ENCODE assay signal across 8 cellular contexts in genomic region chr13:23375007-23375971, GRCh38. TPM values are rescaled to one million over a fixed set of nuclear protein-coding genes. Genes with fewer than 3 reads are reported as not detected.
A peak's percentile ranks its signal among the peaks of the same experiment; 100 is the strongest.
DNase-seq lines count a peak whose midpoint lies in the region; ATAC-seq and TF ChIP-seq lines count a peak whose summit lies in the region.

No MANE protein-coding gene starts in this region.

- peaks cover 32% of the 10 kb centered on the region; the same call in 1 of the 2 replicates for H3K36me3 ChIP-seq in Karpas-422 (ENCODE audit: insufficient read depth, low read length)

- peaks cover 61% of the 10 kb centered on the region for H3K4me1 ChIP-seq in Karpas-422 (ENCODE audit: low read length)

- no peaks in the 10 kb centered on the region for H3K9me3 ChIP-seq in Karpas-422 (ENCODE audit: low read length)

- peaks cover 2% of the 10 kb centered on the region for H3K27me3 Mint-ChIP-seq in activated T-helper 2 cell treated with anti-CD3 and anti-CD28 coated beads, Interferon-gamma antibody, Interleukin-2, Interleukin-4, amounts not matched to agents 10 μg/mL and 5 μg/mL and 100 μg/mL, durations not matched to agents 14 hours and 24 hours and 36 hours (ENCODE audit: low read depth)
- peaks cover 3% of the 10 kb centered on the region for H3K27me3 Mint-ChIP-seq in nephron (ENCODE audit: low read depth)

- peak overlapping the region; percentile 86 for H3K4me3 ChIP-seq in Karpas-422 (ENCODE audit: low read length)
- peak overlapping the region; percentile 63 for H3K4me3 ChIP-seq in fibroblast of pulmonary artery (replicated peaks; ENCODE audit: low read depth, low read length)

- peak overlapping the region; percentile 89 for H3K9ac ChIP-seq in Karpas-422 (ENCODE audit: low read length)

- no peaks in the 10 kb centered on the region for H3K27me3 ChIP-seq in Karpas-422 (ENCODE audit: low read length)

- peak overlapping the region; percentile 50; the same call in 1 of the 2 replicates for H3K27ac ChIP-seq in Karpas-422 (ENCODE audit: low read length)

- H3K27ac Mint-ChIP-seq in activated T-helper 2 cell treated with anti-CD3 and anti-CD28 coated beads, Interferon-gamma antibody, Interleukin-2, Interleukin-4, amounts not matched to agents 10 μg/mL and 5 μg/mL and 100 μg/mL, durations not matched to agents 14 hours and 24 hours and 36 hours, result no peak overlapping the region
- H3K27ac Mint-ChIP-seq in nephron, result peak overlapping the region; percentile 60 to 92 (median 69)

- peak; percentile 93 for DNase-seq in Daoy (ENCODE audit: low read depth)
- peak; percentile 98 for DNase-seq in Karpas-422
- DNase-seq in RPMI7951 (ENCODE audit: low read depth), result peak; percentile 89
- peak; percentile 90 for DNase-seq in activated T-helper 2 cell treated with anti-CD3 and anti-CD28 coated beads, Interferon-gamma antibody, Interleukin-2, Interleukin-4, amounts not matched to agents 10 μg/mL and 5 μg/mL and 100 μg/mL, durations not matched to agents 14 hours and 24 hours and 36 hours (ENCODE audit: low spot score)
- peak; percentile 95 for DNase-seq in fibroblast of pulmonary artery (ENCODE audit: low read depth)
- peak; percentile 98 for DNase-seq in stimulated activated naive CD8-positive, alpha-beta T cell treated with anti-CD3 and anti-CD28 coated beads, Interleukin-15, Interleukin-2, amounts not matched to agents 100 U/mL and 50 U/mL, for 24 hours

- ATAC-seq in GM21825 (IDR thresholded peaks at IDR 0.05; ENCODE audit: unreplicated experiment), result peak; percentile 77
- ATAC-seq in stimulated activated naive CD8-positive, alpha-beta T cell treated with anti-CD3 and anti-CD28 coated beads, Interleukin-15, Interleukin-2, amounts not matched to agents 100 U/mL and 50 U/mL, for 24 hours, result peak; percentile 91

- no peak for TF ChIP-seq CTCF in fibroblast of pulmonary artery (IDR thresholded peaks at IDR 0.05; ENCODE audit: low read length, missing control alignments)
- peak; percentile 27 to 39 (median 29) for TF ChIP-seq CTCF in nephron (IDR thresholded peaks at IDR 0.05; ENCODE audit: unreplicated experiment in 3 of 3)

- H3K9me3 Mint-ChIP-seq in activated T-helper 2 cell treated with anti-CD3 and anti-CD28 coated beads, Interferon-gamma antibody, Interleukin-2, Interleukin-4, amounts not matched to agents 10 μg/mL and 5 μg/mL and 100 μg/mL, durations not matched to agents 14 hours and 24 hours and 36 hours, result no peaks in the 10 kb centered on the region
- no peaks in the 10 kb centered on the region for H3K9me3 Mint-ChIP-seq in nephron

- peak overlapping the region; percentile 56; the same call in 1 of the 2 replicates for H2AFZ ChIP-seq in Karpas-422 (ENCODE audit: low read length)

- H3K4me2 ChIP-seq in Karpas-422 (ENCODE audit: low read depth, low read length, poor library complexity, severe bottlenecking), result peak overlapping the region; percentile 91

- peaks cover 23% of the 10 kb centered on the region; the same call in 1 of the 2 replicates for H4K20me1 ChIP-seq in Karpas-422 (ENCODE audit: insufficient read depth, low read depth, low read length)

- peaks cover 29% of the 10 kb centered on the region for H3K36me3 Mint-ChIP-seq in activated T-helper 2 cell treated with anti-CD3 and anti-CD28 coated beads, Interferon-gamma antibody, Interleukin-2, Interleukin-4, amounts not matched to agents 10 μg/mL and 5 μg/mL and 100 μg/mL, durations not matched to agents 14 hours and 24 hours and 36 hours (ENCODE audit: low read depth)
- H3K36me3 Mint-ChIP-seq in nephron (ENCODE audit: low read depth), result peaks cover 24% of the 10 kb centered on the region

- no peaks in the 10 kb centered on the region for H3K9me2 ChIP-seq in Karpas-422 (replicated peaks; ENCODE audit: insufficient read depth, low read length)

- H3K79me2 ChIP-seq in Karpas-422 (ENCODE audit: low read length), result peaks cover 41% of the 10 kb centered on the region

- H3K4me3 Mint-ChIP-seq in activated T-helper 2 cell treated with anti-CD3 and anti-CD28 coated beads, Interferon-gamma antibody, Interleukin-2, Interleukin-4, amounts not matched to agents 10 μg/mL and 5 μg/mL and 100 μg/mL, durations not matched to agents 14 hours and 24 hours and 36 hours (ENCODE audit: low read depth), result peak overlapping the region; percentile 72
- H3K4me3 Mint-ChIP-seq in nephron, result peak overlapping the region; percentile 76 to 88 (median 84)

- peaks cover 65% of the 10 kb centered on the region for H3K4me1 Mint-ChIP-seq in activated T-helper 2 cell treated with anti-CD3 and anti-CD28 coated beads, Interferon-gamma antibody, Interleukin-2, Interleukin-4, amounts not matched to agents 10 μg/mL and 5 μg/mL and 100 μg/mL, durations not matched to agents 14 hours and 24 hours and 36 hours (ENCODE audit: low read depth)
- peaks cover 65% of the 10 kb centered on the region for H3K4me1 Mint-ChIP-seq in nephron

- intact Hi-C loops in activated T-helper 2 cell treated with anti-CD3 and anti-CD28 coated beads, Interferon-gamma antibody, Interleukin-2, Interleukin-4, amounts not matched to agents 10 μg/mL and 5 μg/mL and 100 μg/mL, durations not matched to agents 14 hours and 24 hours and 36 hours (cut with micrococcal nuclease), result loop anchor here (1.0 to 10.0 kb wide), 8 partner anchors 53 to 1770 kb away; partner anchors contain the start of genes MICU2, MIPEP and SPATA13

RNA-seq across cellular contexts. Expression of gene SACS, which starts 58.2 kb away (rescaled TPM):
- 51.3 and 52.7 TPM in 2 replicates for total RNA-seq in Daoy (2014; rRNA removed; shearing (Covaris generic))
- total RNA-seq in Karpas-422 (2014; rRNA removed; shearing (Covaris generic); ENCODE audit: low replicate concordance), result 32.7 and 37.5 TPM in 2 replicates
- 63.0 and 64.2 TPM in 2 replicates for total RNA-seq in RPMI7951 (2014; rRNA removed; shearing (Covaris generic))
- 34.0 and 34.3 TPM in 2 replicates for total RNA-seq in activated T-helper 2 cell treated with anti-CD3 and anti-CD28 coated beads, Interferon-gamma antibody, Interleukin-2, Interleukin-4, amounts not matched to agents 10 μg/mL and 5 μg/mL and 100 μg/mL, durations not matched to agents 14 hours and 24 hours and 36 hours

Comparison
In these comparisons a context has a peak if more than half of its experiments do, and no peak if none do; other contexts are left out.
1. Peak in every context shown above with its lines: DNase-seq, ATAC-seq, H3K4me3 ChIP-seq and H3K27ac ChIP-seq.